22 cellular contexts compared by ENCODE assay signal in the genomic region with DNA sequence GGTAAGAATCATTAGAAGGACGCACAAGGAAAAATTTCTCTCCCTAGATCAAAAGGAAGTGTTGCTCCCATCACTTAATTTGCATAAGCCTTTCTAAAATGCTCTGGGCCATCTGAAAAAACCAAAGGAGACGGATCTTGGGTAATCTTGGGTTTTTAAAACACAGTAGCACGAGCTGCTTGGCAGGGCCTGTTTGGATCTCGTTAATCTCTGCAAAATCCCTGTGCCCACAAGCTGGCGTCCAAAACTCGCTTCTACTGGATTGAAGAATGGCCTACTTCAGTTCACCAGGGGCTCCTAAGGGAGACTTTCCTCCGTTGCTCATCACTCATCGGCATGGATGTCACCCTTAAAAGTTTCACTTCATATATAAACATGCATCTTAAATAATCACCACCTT.
DNase-seq lines count a peak whose midpoint lies in the region; ATAC-seq, FAIRE-seq and TF ChIP-seq lines count a peak whose summit lies in the region.
"Had no signal": no experiment of that assay in that cellular context is flagged by ENCODE, and none has a peak within 500 bp of the region (broad histone marks: within the 10 kb centered on the region; RNA-seq: fewer than 3 reads in every experiment).

No MANE protein-coding gene starts in this region.

- no peak overlapping the region for H2AFZ ChIP-seq in neural progenitor cell (replicated peaks)

- H3K36me3 ChIP-seq in neural progenitor cell, result no peaks in the 10 kb centered on the region

- H3K79me2 ChIP-seq in neural progenitor cell (ENCODE audit: low read depth), result no peaks in the 10 kb centered on the region

- peaks cover 7% of the 10 kb centered on the region for H3K36me3 Mint-ChIP-seq in activated naive CD8-positive, alpha-beta T cell
- peaks cover 50% of the 10 kb centered on the region for H3K36me3 Mint-ChIP-seq in activated naive CD8-positive, alpha-beta T cell treated with anti-CD3 and anti-CD28 coated beads, Interleukin-2, amount 50 U/mL, for 24 hours (ENCODE audit: low read depth)
- H3K36me3 Mint-ChIP-seq in chondrocyte (ENCODE audit: low read depth) (peaks cover 10% of the 10 kb centered on the region), neural progenitor cell (peaks cover 40% of the 10 kb centered on the region)

- no peak for ATAC-seq in activated naive CD8-positive, alpha-beta T cell treated with anti-CD3 and anti-CD28 coated beads, Interleukin-2, amount 50 U/mL, for 24 hours
- no peak for ATAC-seq in HG03378 (IDR thresholded peaks at IDR 0.05; ENCODE audit: unreplicated experiment)
- ATAC-seq: SK-N-SH treated with all-trans-retinoic acid at 6 μM for 48 hours had no signal

- TF ChIP-seq POLR2A in GM12892 (IDR thresholded peaks at IDR 0.05; ENCODE audit: low read depth, low read length), result no peak

- H3K4me1 Mint-ChIP-seq in activated naive CD8-positive, alpha-beta T cell (ENCODE audit: low read depth), result peaks cover 7% of the 10 kb centered on the region
- H3K4me1 Mint-ChIP-seq in activated naive CD8-positive, alpha-beta T cell treated with anti-CD3 and anti-CD28 coated beads, Interleukin-2, amount 50 U/mL, for 24 hours, result peaks cover 5% of the 10 kb centered on the region
- H3K4me1 Mint-ChIP-seq in chondrocyte (ENCODE audit: low read depth) (peaks cover 6% of the 10 kb centered on the region), neural progenitor cell (peaks cover 12% of the 10 kb centered on the region)

- H3K27me3 Mint-ChIP-seq in activated naive CD8-positive, alpha-beta T cell, result no peaks in the 10 kb centered on the region
- no peaks in the 10 kb centered on the region for H3K27me3 Mint-ChIP-seq in activated naive CD8-positive, alpha-beta T cell treated with anti-CD3 and anti-CD28 coated beads, Interleukin-2, amount 50 U/mL, for 24 hours
- H3K27me3 Mint-ChIP-seq in chondrocyte (ENCODE audit: low read depth), result no peaks in the 10 kb centered on the region
- H3K27me3 Mint-ChIP-seq in neural progenitor cell (ENCODE audit: insufficient read depth, low read depth), result peaks cover 4% of the 10 kb centered on the region

- H3K9me3 Mint-ChIP-seq in activated naive CD8-positive, alpha-beta T cell (ENCODE audit: low read depth), result no peaks in the 10 kb centered on the region
- H3K9me3 Mint-ChIP-seq in activated naive CD8-positive, alpha-beta T cell treated with anti-CD3 and anti-CD28 coated beads, Interleukin-2, amount 50 U/mL, for 24 hours, result no peaks in the 10 kb centered on the region
- H3K9me3 Mint-ChIP-seq in chondrocyte (ENCODE audit: low read depth) (no peaks in the 10 kb centered on the region), neural progenitor cell (no peaks in the 10 kb centered on the region)

- no peak overlapping the region for H3K4me2 ChIP-seq in neural progenitor cell

- H3K4me3 ChIP-seq in neural progenitor cell, result no peak overlapping the region

- no peaks in the 10 kb centered on the region for H3K27me3 ChIP-seq in neural progenitor cell

- H3F3A ChIP-seq in neural progenitor cell (ENCODE audit: low read depth), result peaks cover 12% of the 10 kb centered on the region

- H3K9ac ChIP-seq in neural progenitor cell, result no peak overlapping the region

- TF ChIP-seq CTCF in chondrocyte (IDR thresholded peaks at IDR 0.05) (no peak), neural progenitor cell (IDR thresholded peaks at IDR 0.05) (no peak)

- FAIRE-seq in GM12892 (lab: Jason Lieb, UNC), result no peak
- FAIRE-seq: RCC 7860 had no signal

- H4K20me1 ChIP-seq in neural progenitor cell (ENCODE audit: low read depth), result no peaks in the 10 kb centered on the region

- H3K4me3 Mint-ChIP-seq in activated naive CD8-positive, alpha-beta T cell, result no peak overlapping the region
- H3K4me3 Mint-ChIP-seq in activated naive CD8-positive, alpha-beta T cell treated with anti-CD3 and anti-CD28 coated beads, Interleukin-2, amount 50 U/mL, for 24 hours, result no peak overlapping the region
- H3K4me3 Mint-ChIP-seq in chondrocyte (ENCODE audit: unreplicated experiment) (no peak overlapping the region), neural progenitor cell (no peak overlapping the region)

- no peak for DNase-seq in activated naive CD8-positive, alpha-beta T cell treated with anti-CD3 and anti-CD28 coated beads, Interleukin-2, amount 50 U/mL, for 24 hours
- DNase-seq in chondrocyte (ENCODE audit: low spot score) (peak; percentile 5), neural progenitor cell (ENCODE audit: low spot score) (no peak), substantia nigra (lab: John Stamatoyannopoulos, UW) (no peak), GM12892 (ENCODE audit: insufficient read length) (no peak)
- no peak for DNase-seq in activated T-cell treated with anti-CD3 and anti-CD28 coated beads, Interleukin-2, amount 50 U/mL, for 1 hour
- DNase-seq: 8988T, DMS53, GOT3, HCEC 1CT, Karpas-422, NCI-H1092 treated with DMSO at 0.1 percent for 48 hours, NCI-H146, NCI-H1930, NCI-H2107, NCI-H524 treated with DMSO at 0.1 percent for 48 hours, NCI-H774 had no signal

- peak overlapping the region; percentile 28 for H3K27ac Mint-ChIP-seq in activated naive CD8-positive, alpha-beta T cell
- H3K27ac Mint-ChIP-seq in activated naive CD8-positive, alpha-beta T cell treated with anti-CD3 and anti-CD28 coated beads, Interleukin-2, amount 50 U/mL, for 24 hours, result no peak overlapping the region
- H3K27ac Mint-ChIP-seq in chondrocyte (ENCODE audit: unreplicated experiment), result no peak overlapping the region
- peak overlapping the region; percentile 13 for H3K27ac Mint-ChIP-seq in neural progenitor cell

- H3K4me1 ChIP-seq in neural progenitor cell, result peaks cover 9% of the 10 kb centered on the region

- H3K27ac ChIP-seq in neural progenitor cell (peak overlapping the region; percentile 64), substantia nigra (ENCODE audit: low read depth, low read length, poor library complexity, severe bottlenecking) (peak overlapping the region; percentile 51)
- H3K27ac ChIP-seq: HL-60 had no signal

- no peaks in the 10 kb centered on the region for H3K9me3 ChIP-seq in neural progenitor cell (ENCODE audit: low read depth)

Comparison
In these comparisons a context has a peak if more than half of its experiments do, and no peak if none do; other contexts are left out.
1. H3K27ac Mint-ChIP-seq: peak in activated naive CD8-positive, alpha-beta T cell (single experiment) and neural progenitor cell (single experiment); none in activated naive CD8-positive, alpha-beta T cell treated with anti-CD3 and anti-CD28 coated beads, Interleukin-2, amount 50 U/mL, for 24 hours (single experiment) and chondrocyte (single experiment).